1 cellular context compared by ENCODE assay signal in genomic region chr1:207033302-207033701, GRCh38.
TF ChIP-seq lines count a peak whose summit lies in the region.

No MANE protein-coding gene starts in this region.

TF ChIP-seq in IMR-90, 13 proteins besides CTCF, POLR2A, EP300 and RAD21:
- TF ChIP-seq USF2 (IDR thresholded peaks at IDR 0.05; ENCODE audit: low read depth, low read length) (no peak), RFX5 (IDR thresholded peaks at IDR 0.05; ENCODE audit: low read depth, low read length) (no peak), ELK1 (IDR thresholded peaks at IDR 0.05; ENCODE audit: borderline replicate concordance, low read depth, low read length) (no peak), CHD1 (IDR thresholded peaks at IDR 0.05; ENCODE audit: low read depth, low read length) (no peak), BHLHE40 (IDR thresholded peaks at IDR 0.05; ENCODE audit: low read depth, low read length) (no peak), MAFK (IDR thresholded peaks at IDR 0.05; ENCODE audit: low read depth, low read length) (no peak), SMC3 (IDR thresholded peaks at IDR 0.05; ENCODE audit: low read depth, low read length) (no peak), MAZ (IDR thresholded peaks at IDR 0.05; ENCODE audit: borderline replicate concordance, low read depth, low read length) (no peak), MXI1 (IDR thresholded peaks at IDR 0.05; ENCODE audit: borderline replicate concordance, low read depth, low read length) (no peak), CEBPB (IDR thresholded peaks at IDR 0.05; ENCODE audit: low read depth, low read length) (no peak), RCOR1 (IDR thresholded peaks at IDR 0.05; ENCODE audit: insufficient replicate concordance, low read length) (no peak), FOS (IDR thresholded peaks at IDR 0.05; ENCODE audit: low read depth, low read length) (no peak), NFE2L2 (IDR thresholded peaks at IDR 0.05; ENCODE audit: low read depth, low read length) (no peak)
